ENCODE assay signal across 7 cellular contexts in genomic region chr14:93042968-93043940, GRCh38.
DNase-seq lines count a peak whose midpoint lies in the region; ATAC-seq and TF ChIP-seq lines count a peak whose summit lies in the region.

No MANE protein-coding gene starts in this region.

- no peaks in the 10 kb centered on the region for H3K27me3 ChIP-seq in HCT116 (ENCODE audit: insufficient read depth, low read length)
- no peaks in the 10 kb centered on the region for H3K27me3 ChIP-seq in left ventricle myocardium inferior (ENCODE audit: low read depth)

- peaks cover 33% of the 10 kb centered on the region; the same call in 1 of the 2 replicates for H3K79me2 ChIP-seq in HCT116 (ENCODE audit: insufficient read depth, low read length)

- peaks cover 3% of the 10 kb centered on the region for H3K36me3 Mint-ChIP-seq in activated B cell treated with CpG ODN at 0.5 μM for 24 hours (ENCODE audit: low read depth)

- H3K4me3 ChIP-seq in HCT116 (replicated peaks in 1 of 2; ENCODE audit: low read depth in 1 of 2, low read length in 2 of 2) = peak overlapping the region; percentile 16 to 45
- H3K4me3 ChIP-seq in left ventricle myocardium inferior = no peak overlapping the region

- POLR2A ChIA-PET in HCT116 (lab: Charles Lee) = no interaction called here
- POLR2A ChIA-PET in activated B cell treated with CpG ODN at 0.5 μM for 24 hours (lab: Charles Lee) = interaction anchor here (1.0 kb wide), 1 partner anchor 17 kb away, joined by 3 read pairs; no protein-coding TSS in a partner anchor

- peaks cover 65 to 92% of the 10 kb centered on the region in 2 experiments for H3K4me1 ChIP-seq in HCT116 (ENCODE audit: control insufficient read depth in 1 of 2, insufficient read depth in 2 of 2, low read length in 2 of 2)
- peaks cover 100% of the 10 kb centered on the region for H3K4me1 ChIP-seq in left ventricle myocardium inferior

- H3K9ac ChIP-seq in HCT116 (ENCODE audit: low read length) = peak overlapping the region; percentile 57

- TF ChIP-seq CTCF in HCT116 (IDR thresholded peaks at IDR 0.05 in 2 of 3, conservative IDR thresholded peaks at IDR 0.05 in 1 of 3; ENCODE audit: borderline replicate concordance in 1 of 3, insufficient read depth in 1 of 3, low read depth in 2 of 3, low read length in 2 of 3) = no peak
- no peak for TF ChIP-seq CTCF in activated B cell treated with CpG ODN at 0.5 μM for 24 hours (IDR thresholded peaks at IDR 0.05)
- no peak for TF ChIP-seq CTCF in left ventricle myocardium inferior (IDR thresholded peaks at IDR 0.05; ENCODE audit: borderline replicate concordance)

- H2AFZ ChIP-seq in HCT116 (ENCODE audit: low read depth, low read length, poor library complexity, severe bottlenecking) = no peak overlapping the region

- H3K27me3 Mint-ChIP-seq in activated B cell treated with CpG ODN at 0.5 μM for 24 hours = no peaks in the 10 kb centered on the region

- peak; percentile 86 for ATAC-seq in HCT116
- ATAC-seq in activated B cell treated with CpG ODN at 0.5 μM for 24 hours (ENCODE audit: low read depth) = no peak

- peak; percentile 23; the same call in 1 of the 2 replicates for TF ChIP-seq RAD21 in HCT116 (IDR thresholded peaks at IDR 0.05; ENCODE audit: low read depth)

- H3K9me2 ChIP-seq in HCT116 (ENCODE audit: insufficient read depth) = no peaks in the 10 kb centered on the region

- DNase-seq in HCT116 (ENCODE audit: low read depth, low spot score) = peak; percentile 89
- no peak for DNase-seq in activated B cell treated with CpG ODN at 0.5 μM for 24 hours
- peak; percentile 76 for DNase-seq in left ventricle myocardium inferior
- no peak for DNase-seq in SHP77 (lab: John Stamatoyannopoulos, UW)
- DNase-seq in globus pallidus (ENCODE audit: low spot score) = no peak
- DNase-seq in activated gamma-delta T cell treated with Interleukin-2 at 50 U/mL for 16 hours = no peak

- peak overlapping the region; percentile 11 for H3K4me3 Mint-ChIP-seq in activated B cell treated with CpG ODN at 0.5 μM for 24 hours

- intact Hi-C loops in HCT116 (cut with micrococcal nuclease) = no loop called here
- intact Hi-C loops in activated B cell treated with CpG ODN at 0.5 μM for 24 hours (cut with micrococcal nuclease) = no loop called here
- intact Hi-C loops in left ventricle myocardium inferior (cut with micrococcal nuclease) = no loop called here

- H3K4me2 ChIP-seq in HCT116 (ENCODE audit: low read length) = peak overlapping the region; percentile 76

- CTCF ChIA-PET in HCT116 (lab: Charles Lee) (interaction anchor here (1.4 kb wide), 2 partner anchors 9 to 70 kb away, joined by 5 to 6 read pairs; no protein-coding TSS in a partner anchor), activated B cell treated with CpG ODN at 0.5 μM for 24 hours (lab: Charles Lee) (interaction anchor here (1.0 to 1.1 kb wide), 2 partner anchors 22 to 70 kb away, joined by 3 read pairs; no protein-coding TSS in a partner anchor)

- H3K9me3 ChIP-seq in HCT116 (ENCODE audit: control insufficient read depth in 1 of 2, insufficient read depth in 1 of 2, low read depth in 1 of 2, low read length in 2 of 2) (no peaks in the 10 kb centered on the region), left ventricle myocardium inferior (replicated peaks) (no peaks in the 10 kb centered on the region)

- no peak for TF ChIP-seq POLR2A in HCT116 (IDR thresholded peaks at IDR 0.05; ENCODE audit: borderline replicate concordance, extremely low read depth, insufficient read depth, insufficient read length)

- peak overlapping the region; percentile 83 for H3K27ac Mint-ChIP-seq in activated B cell treated with CpG ODN at 0.5 μM for 24 hours

- H3K4me1 Mint-ChIP-seq in activated B cell treated with CpG ODN at 0.5 μM for 24 hours = peaks cover 81% of the 10 kb centered on the region

- RAD21 ChIA-PET in HCT116 (lab: Charles Lee; ENCODE audit: low non-redundant PET in 1 of 2, low total read pairs in 2 of 2, uncharacterized antibody in 2 of 2, unreplicated experiment in 2 of 2) = interaction anchor here in 1 of 2 experiments (0.5 kb wide), 1 partner anchor 891 kb away, joined by 3 read pairs; no protein-coding TSS in a partner anchor

- no peaks in the 10 kb centered on the region for H4K20me1 ChIP-seq in HCT116 (ENCODE audit: insufficient read depth)

- BruUV-seq in HCT116 (replicated peaks; lab: Mats Ljungman, UMichigan) = TSS peak; percentile 94

- no peaks in the 10 kb centered on the region for H3K9me3 Mint-ChIP-seq in activated B cell treated with CpG ODN at 0.5 μM for 24 hours

- no peaks in the 10 kb centered on the region for H3K36me3 ChIP-seq in HCT116 (ENCODE audit: control insufficient read depth in 1 of 2, insufficient read depth in 2 of 2, low read length in 2 of 2)
- no peaks in the 10 kb centered on the region for H3K36me3 ChIP-seq in left ventricle myocardium inferior

- H3K27ac ChIP-seq in HCT116 (ENCODE audit: low read depth, low read length) = peak overlapping the region; percentile 86
- H3K27ac ChIP-seq in left ventricle myocardium inferior (replicated peaks) = peak overlapping the region; percentile 94
- H3K27ac ChIP-seq in temporal lobe (ENCODE audit: low read depth, low read length) = peak overlapping the region; percentile 41

TF ChIP-seq in HCT116, 20 proteins besides CTCF, POLR2A, EP300 and RAD21 (continues in another document):
- no peak for TF ChIP-seq EZH2phosphoT487 (IDR thresholded peaks at IDR 0.05; ENCODE audit: borderline replicate concordance)
- TF ChIP-seq ELF1 (IDR thresholded peaks at IDR 0.05; ENCODE audit: borderline replicate concordance, low read depth) = no peak
- no peak for TF ChIP-seq ZNF274 (IDR thresholded peaks at IDR 0.05; ENCODE audit: low read depth, low read length)
- no peak for TF ChIP-seq EZH2 (IDR thresholded peaks at IDR 0.05)
- no peak for TF ChIP-seq SIN3A (IDR thresholded peaks at IDR 0.05; ENCODE audit: low read depth)
- no peak for TF ChIP-seq ZFX (IDR thresholded peaks at IDR 0.05)
- TF ChIP-seq, protein P1, sequence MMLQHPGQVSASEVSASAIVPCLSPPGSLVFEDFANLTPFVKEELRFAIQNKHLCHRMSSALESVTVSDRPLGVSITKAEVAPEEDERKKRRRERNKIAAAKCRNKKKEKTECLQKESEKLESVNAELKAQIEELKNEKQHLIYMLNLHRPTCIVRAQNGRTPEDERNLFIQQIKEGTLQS (IDR thresholded peaks at IDR 0.05) = no peak
- no peak; the same call in 1 of the 2 replicates for TF ChIP-seq EGR1 (IDR thresholded peaks at IDR 0.05; ENCODE audit: low read depth)
- TF ChIP-seq, protein P2, sequence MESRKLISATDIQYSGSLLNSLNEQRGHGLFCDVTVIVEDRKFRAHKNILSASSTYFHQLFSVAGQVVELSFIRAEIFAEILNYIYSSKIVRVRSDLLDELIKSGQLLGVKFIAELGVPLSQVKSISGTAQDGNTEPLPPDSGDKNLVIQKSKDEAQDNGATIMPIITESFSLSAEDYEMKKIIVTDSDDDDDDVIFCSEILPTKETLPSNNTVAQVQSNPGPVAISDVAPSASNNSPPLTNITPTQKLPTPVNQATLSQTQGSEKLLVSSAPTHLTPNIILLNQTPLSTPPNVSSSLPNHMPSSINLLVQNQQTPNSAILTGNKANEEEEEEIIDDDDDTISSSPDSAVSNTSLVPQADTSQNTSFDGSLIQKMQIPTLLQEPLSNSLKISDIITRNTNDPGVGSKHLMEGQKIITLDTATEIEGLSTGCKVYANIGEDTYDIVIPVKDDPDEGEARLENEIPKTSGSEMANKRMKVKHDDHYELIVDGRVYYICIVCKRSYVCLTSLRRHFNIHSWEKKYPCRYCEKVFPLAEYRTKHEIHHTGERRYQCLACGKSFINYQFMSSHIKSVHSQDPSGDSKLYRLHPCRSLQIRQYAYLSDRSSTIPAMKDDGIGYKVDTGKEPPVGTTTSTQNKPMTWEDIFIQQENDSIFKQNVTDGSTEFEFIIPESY (IDR thresholded peaks at IDR 0.05; ENCODE audit: extremely low read depth, insufficient replicate concordance, low read length) = no peak
- peak; percentile 14 for TF ChIP-seq YY1 (IDR thresholded peaks at IDR 0.05; ENCODE audit: extremely low read depth, insufficient replicate concordance, low read depth, low read length)
- TF ChIP-seq CBX3 (IDR thresholded peaks at IDR 0.05; ENCODE audit: low read depth) = peak; percentile 79; the same call in 1 of the 2 replicates
- TF ChIP-seq JUND (IDR thresholded peaks at IDR 0.05) = no peak; the same call in 1 of the 2 replicates
- no peak for TF ChIP-seq FOSL1 (IDR thresholded peaks at IDR 0.05; ENCODE audit: low read depth)
- TF ChIP-seq REST (IDR thresholded peaks at IDR 0.05; ENCODE audit: low read depth) = no peak
- no peak for TF ChIP-seq SRF (IDR thresholded peaks at IDR 0.05; ENCODE audit: low read depth)
- TF ChIP-seq TCF7L2 (IDR thresholded peaks at IDR 0.05; ENCODE audit: borderline replicate concordance, extremely low read depth, insufficient read depth, insufficient read length) = peak; percentile 21
- peak; percentile 88 for TF ChIP-seq SP1 (IDR thresholded peaks at IDR 0.05; ENCODE audit: low read depth)
- TF ChIP-seq CEBPB (IDR thresholded peaks at IDR 0.05; ENCODE audit: low read depth) = no peak; the same call in 1 of the 2 replicates

Comparison
In these comparisons a context has a peak if more than half of its experiments do, and no peak if none do; other contexts are left out.
1. DNase-seq: peak in HCT116 (single experiment) and left ventricle myocardium inferior (single experiment); none in activated B cell treated with CpG ODN at 0.5 μM for 24 hours (single experiment), SHP77 (0 of 2), globus pallidus (single experiment) and activated gamma-delta T cell treated with Interleukin-2 at 50 U/mL for 16 hours (single experiment).
2. H3K27ac ChIP-seq: peak in every context shown above with its lines; median percentile 94 in left ventricle myocardium inferior; 86 in HCT116; 41 in temporal lobe.